Comparison of ENCODE assay signal across 8 cellular contexts in the genomic region with DNA sequence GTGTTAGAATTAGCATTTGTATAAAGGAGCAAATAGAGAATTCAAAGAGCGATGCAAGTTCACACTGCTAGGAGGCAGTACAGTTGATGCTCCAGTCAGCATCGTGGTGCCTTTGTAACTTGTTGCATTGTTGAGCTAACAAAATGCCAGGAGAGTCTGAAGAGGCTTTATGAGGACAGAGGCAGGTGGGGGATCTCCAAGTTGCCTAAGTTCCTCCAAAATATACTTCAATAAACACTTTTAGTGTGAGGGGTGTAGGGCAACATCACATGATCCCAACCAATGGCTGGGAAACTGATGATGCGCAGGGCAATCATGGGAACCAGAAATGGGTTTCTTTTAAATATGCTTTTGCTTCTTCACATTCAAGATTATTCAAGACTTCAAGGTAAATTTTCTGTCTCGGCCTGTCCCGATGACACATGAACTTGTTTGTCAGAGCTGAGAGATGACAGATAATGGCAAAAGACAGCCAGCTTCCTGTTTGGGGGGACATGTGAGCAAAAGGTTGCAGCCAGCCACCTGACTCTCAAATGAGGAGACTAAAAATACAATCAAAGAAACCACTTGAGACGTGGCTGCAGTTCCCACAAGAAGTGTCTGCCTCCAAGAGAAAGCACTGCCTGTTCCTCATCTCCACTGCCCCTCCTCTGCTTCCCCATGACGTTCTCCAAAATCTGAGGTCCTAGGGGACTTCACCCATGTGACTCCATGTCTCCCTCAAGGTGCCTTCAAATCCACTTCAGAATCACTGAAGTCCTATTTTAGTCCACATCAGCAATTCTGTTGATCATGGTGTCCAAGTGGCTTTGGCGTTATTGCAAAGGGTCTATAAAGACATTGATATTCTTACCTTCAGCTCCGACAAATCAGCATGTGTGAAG. TPM values are rescaled to one million over a fixed set of nuclear protein-coding genes. Genes with fewer than 3 reads are reported as not detected.
DNase-seq lines count a peak whose midpoint lies in the region; ATAC-seq and TF ChIP-seq lines count a peak whose summit lies in the region.
"Had no signal": no experiment of that assay in that cellular context is flagged by ENCODE, and none has a peak within 500 bp of the region (broad histone marks: within the 10 kb centered on the region; RNA-seq: fewer than 3 reads in every experiment).

No MANE protein-coding gene starts in this region.

- BruUV-seq in mammary epithelial cell (replicated peaks; lab: Mats Ljungman, UMichigan): no TSS peak

- TF ChIP-seq CTCF in lower lobe of right lung (IDR thresholded peaks at IDR 0.05): no peak
- no peak for TF ChIP-seq CTCF in mammary epithelial cell (conservative IDR thresholded peaks at IDR 0.05 in 1 of 2, IDR thresholded peaks at IDR 0.05 in 1 of 2; ENCODE audit: extremely low read depth in 1 of 2, insufficient read depth in 1 of 2, low read depth in 1 of 2, low read length in 2 of 2)

- no peaks in the 10 kb centered on the region for H4K20me1 ChIP-seq in mammary epithelial cell (ENCODE audit: insufficient read depth, low read length)

- WGBS in mammary epithelial cell (ENCODE audit: low coverage, missing lambda C conversion rate): 82% methylated on average over 9 of the region's 9 CpGs

- intact Hi-C loops in lower lobe of right lung (cut with DNase I) (no loop called here), mammary epithelial cell (cut with micrococcal nuclease) (no loop called here)

- no peak overlapping the region for H3K4me2 ChIP-seq in mammary epithelial cell (ENCODE audit: insufficient read depth, low read depth, low read length)

- ATAC-seq in GM19397 (IDR thresholded peaks at IDR 0.05; ENCODE audit: unreplicated experiment): peak; percentile 63
- peak; percentile 82 for ATAC-seq in HG03354 (IDR thresholded peaks at IDR 0.05; ENCODE audit: poor library complexity, severe bottlenecking, unreplicated experiment)
- ATAC-seq in lower lobe of right lung: peak; percentile 10 to 49

- CTCF ChIA-PET in mammary epithelial cell (lab: Charles Lee; ENCODE audit: low non-redundant PET): no interaction called here

- no peak overlapping the region for H2AFZ ChIP-seq in mammary epithelial cell (ENCODE audit: low read depth, low read length)

- in situ Hi-C loops in mammary epithelial cell (cut with MboI; ENCODE audit: low sequenced_read_pairs in 2 of 2): no loop called here

- no peaks in the 10 kb centered on the region for H3K36me3 ChIP-seq in lower lobe of right lung
- H3K36me3 ChIP-seq in mammary epithelial cell (ENCODE audit: insufficient read depth, low read length): no peaks in the 10 kb centered on the region

- no peaks in the 10 kb centered on the region for H3K27me3 ChIP-seq in lower lobe of right lung (ENCODE audit: low read depth)
- H3K27me3 ChIP-seq in mammary epithelial cell (ENCODE audit: insufficient read depth, low read length): no peaks in the 10 kb centered on the region

- H3K4me1 ChIP-seq in lower lobe of right lung: no peaks in the 10 kb centered on the region
- H3K4me1 ChIP-seq in mammary epithelial cell (ENCODE audit: insufficient read depth, low read length): no peaks in the 10 kb centered on the region

- H3K9ac ChIP-seq in mammary epithelial cell (ENCODE audit: insufficient read depth, low read length): no peak overlapping the region

- no peak overlapping the region for H3K27ac ChIP-seq in lower lobe of right lung
- no peak overlapping the region for H3K27ac ChIP-seq in mammary epithelial cell (ENCODE audit: insufficient read depth, low read depth, low read length)

- H3K4me3 ChIP-seq in lower lobe of right lung: no peak overlapping the region
- H3K4me3 ChIP-seq in mammary epithelial cell (replicated peaks in 1 of 3; ENCODE audit: insufficient read depth in 1 of 3, low read depth in 2 of 3, low read length in 3 of 3): no peak overlapping the region

- DNase-seq in activated CD4-positive, alpha-beta T cell treated with anti-CD3 and anti-CD28 coated beads, Interleukin-2, amount 50 U/mL, for 1 hour: peak; percentile 51
- DNase-seq in lower lobe of right lung (no peak), NCI-H1092 (lab: John Stamatoyannopoulos, UW) (no peak), HUDEP-2 (lab: John Stamatoyannopoulos, UW; ENCODE audit: unreplicated experiment in 76 of 76) (no peak), mammary epithelial cell (no peak)

- dilution Hi-C loops in mammary epithelial cell (cut with HindIII; ENCODE audit: low sequenced_read_pairs): no loop called here

- H3K9me3 ChIP-seq in lower lobe of right lung (no peaks in the 10 kb centered on the region), mammary epithelial cell (replicated peaks; ENCODE audit: insufficient read depth, low read length) (no peaks in the 10 kb centered on the region)

- H3K79me2 ChIP-seq in mammary epithelial cell (ENCODE audit: insufficient read depth, low read length): no peaks in the 10 kb centered on the region

RNA-seq across cellular contexts. Expression of gene KLHL6, which starts 39.3 kb away (rescaled TPM):
- total RNA-seq in lower lobe of right lung (36.7 TPM), mammary epithelial cell (under 1 TPM; 0.12 to 0.67 TPM)
- 0.08 TPM for polyA plus RNA-seq in mammary epithelial cell
- polyA minus RNA-seq in mammary epithelial cell: not detected
- total RNA-seq: RPMI7951 had no signal

Comparison
In these comparisons a context has a peak if more than half of its experiments do, and no peak if none do; other contexts are left out.
1. ATAC-seq: peak in every context shown above with its lines; median percentile 82 in HG03354; 63 in GM19397; 30 in lower lobe of right lung.
2. RNA of gene KLHL6, which starts 39.3 kb away (total RNA-seq): 36.7 TPM in lower lobe of right lung (single experiment); 0.12 to 0.67 TPM in mammary epithelial cell; every median in the first group is over 10 times any median in the second.